In genomic region chr15:70121656-70122297, GRCh38 we compare ENCODE assay signal across 9 cellular contexts. TPM values are rescaled to one million over a fixed set of nuclear protein-coding genes. Genes with fewer than 3 reads are reported as not detected.
DNase-seq lines count a peak whose midpoint lies in the region; ATAC-seq and TF ChIP-seq lines count a peak whose summit lies in the region.
"Had no signal": no experiment of that assay in that cellular context is flagged by ENCODE, and none has a peak within 500 bp of the region (broad histone marks: within the 10 kb centered on the region; RNA-seq: fewer than 3 reads in every experiment).

No MANE protein-coding gene starts in this region.

- no peaks in the 10 kb centered on the region for H3K27me3 ChIP-seq in muscle layer of colon (ENCODE audit: control insufficient read depth in 1 of 2, insufficient read depth in 2 of 2, low read length in 2 of 2)

- TF ChIP-seq CTCF in Calu3 (IDR thresholded peaks at IDR 0.05; ENCODE audit: unreplicated experiment), result no peak

- DNase-seq in AG08396 (ENCODE audit: low spot score) (peak; percentile 77), NCI-H2029 treated with DMSO at 0.1 percent for 48 hours (lab: John Stamatoyannopoulos, UW) (peak; percentile 58), dermis blood vessel endothelial cell (peak; percentile 51), HuH-7 (ENCODE audit: low spot score) (no peak), Calu3 (no peak), anterior cingulate cortex (lab: John Stamatoyannopoulos, UW) (no peak)
- DNase-seq: CD8-positive, alpha-beta T cell had no signal

- H3K36me3 Mint-ChIP-seq in Calu3 (ENCODE audit: insufficient read depth, unreplicated experiment), result no peaks in the 10 kb centered on the region
- H3K36me3 Mint-ChIP-seq: CD8-positive, alpha-beta T cell had no signal

- no peaks in the 10 kb centered on the region for H3K9me3 ChIP-seq in muscle layer of colon (ENCODE audit: low read length)

- no peak for ATAC-seq in GM18873 (IDR thresholded peaks at IDR 0.05; ENCODE audit: low FRiP score, unreplicated experiment)
- ATAC-seq: CD8-positive, alpha-beta T cell had no signal

- peaks cover 23% of the 10 kb centered on the region for H3K4me1 ChIP-seq in muscle layer of colon (ENCODE audit: insufficient read depth, low read length)

- H3K9ac ChIP-seq in muscle layer of colon (ENCODE audit: low read length), result no peak overlapping the region

- CTCF ChIA-PET in Calu3 (lab: Charles Lee), result interaction anchor here (0.9 kb wide), 1 partner anchor 27 kb away, joined by 3 read pairs; no protein-coding TSS in a partner anchor

- no peak overlapping the region for H3K4me3 Mint-ChIP-seq in Calu3 (ENCODE audit: low read depth, unreplicated experiment)
- H3K4me3 Mint-ChIP-seq: CD8-positive, alpha-beta T cell had no signal

- H3K9me3 Mint-ChIP-seq in Calu3 (ENCODE audit: low read depth, unreplicated experiment), result no peaks in the 10 kb centered on the region
- H3K9me3 Mint-ChIP-seq: CD8-positive, alpha-beta T cell had no signal

- no peaks in the 10 kb centered on the region for H3K36me3 ChIP-seq in muscle layer of colon (ENCODE audit: insufficient read depth, low read length)

- H3K4me3 ChIP-seq in muscle layer of colon (ENCODE audit: low read depth in 1 of 2, low read length in 2 of 2), result no peak overlapping the region

- H3K27me3 Mint-ChIP-seq in Calu3 (ENCODE audit: unreplicated experiment), result peaks cover 9% of the 10 kb centered on the region

- H3K27ac ChIP-seq in muscle layer of colon (ENCODE audit: low read depth, low read length), result peak overlapping the region; percentile 42

- peaks cover 14% of the 10 kb centered on the region for H3K4me1 Mint-ChIP-seq in Calu3 (ENCODE audit: low read depth, unreplicated experiment)

- intact Hi-C loops in Calu3 (cut with micrococcal nuclease; ENCODE audit: unreplicated experiment), result no loop called here

- BruUV-seq in Calu3 (replicated peaks; lab: Mats Ljungman, UMichigan), result no TSS peak

- no peak overlapping the region for H3K27ac Mint-ChIP-seq in Calu3 (ENCODE audit: unreplicated experiment)
- H3K27ac Mint-ChIP-seq: CD8-positive, alpha-beta T cell had no signal

RNA-seq across cellular contexts. Expression of gene TLE3, which starts 24.1 kb away (rescaled TPM):
- total RNA-seq in dermis blood vessel endothelial cell (25.4 and 38.3 TPM in 2 replicates), Calu3 (2022) (53.5 and 54.8 TPM in 2 replicates)

Comparison
In these comparisons a context has a peak if more than half of its experiments do, and no peak if none do; other contexts are left out.
1. DNase-seq: peak in AG08396 (single experiment), NCI-H2029 treated with DMSO at 0.1 percent for 48 hours (single experiment) and dermis blood vessel endothelial cell (single experiment); none in HuH-7 (single experiment), Calu3 (single experiment) and anterior cingulate cortex (0 of 58).